ENCODE assay signal across 9 cellular contexts in genomic region chr11:69337211-69337721, GRCh38. TPM values are rescaled to one million over a fixed set of nuclear protein-coding genes. Genes with fewer than 3 reads are reported as not detected.
A peak's percentile ranks its signal among the peaks of the same experiment; 100 is the strongest.
DNase-seq lines count a peak whose midpoint lies in the region; ATAC-seq lines count a peak whose summit lies in the region.
"Had no signal": no experiment of that assay in that cellular context is flagged by ENCODE, and none has a peak within 500 bp of the region (broad histone marks: within the 10 kb centered on the region; RNA-seq: fewer than 3 reads in every experiment).

No MANE protein-coding gene starts in this region.

- H3K9me3 ChIP-seq in right cardiac atrium (ENCODE audit: control insufficient read depth, low read length) = no peaks in the 10 kb centered on the region

- H3K4me1 ChIP-seq in right cardiac atrium (ENCODE audit: control insufficient read depth, insufficient read depth, low read length) = no peaks in the 10 kb centered on the region

- DNase-seq in LHCN-M2 (ENCODE audit: low read depth) (peak; percentile 29), renal cortical epithelial cell (ENCODE audit: low read depth) (peak; percentile 26), HuH-7 (ENCODE audit: low spot score) (no peak), right cardiac atrium (no peak)
- DNase-seq in activated naive CD4-positive, alpha-beta T cell treated with anti-CD3 and anti-CD28 coated beads, Interleukin-2, amount 50 U/mL, for 16 hours = peak; percentile 68

- no peak overlapping the region for H3K4me3 ChIP-seq in right cardiac atrium (ENCODE audit: low read length)

- no peaks in the 10 kb centered on the region for H3K27me3 ChIP-seq in right cardiac atrium (ENCODE audit: control insufficient read depth, insufficient read depth)

- no peak overlapping the region for H3K27ac ChIP-seq in right cardiac atrium (ENCODE audit: low read length)
- H3K27ac ChIP-seq: HL-60 had no signal

- intact Hi-C loops in right cardiac atrium (cut with DNase I) = no loop called here

- peak; percentile 72 for ATAC-seq in GM18511 (IDR thresholded peaks at IDR 0.05; ENCODE audit: unreplicated experiment)
- no peak for ATAC-seq in right cardiac atrium
- no peak for ATAC-seq in HG03039 (IDR thresholded peaks at IDR 0.05; ENCODE audit: unreplicated experiment)
- no peak for ATAC-seq in HG02588 (IDR thresholded peaks at IDR 0.05; ENCODE audit: unreplicated experiment)

- WGBS in right cardiac atrium = 60% methylated on average over 6 of the region's 6 CpGs

RNA-seq across cellular contexts. Expression of gene MYEOV, which starts 43.3 kb away (rescaled TPM):
- total RNA-seq in LHCN-M2 (2014; rRNA removed) (11.8 and 21.0 TPM in 2 replicates), renal cortical epithelial cell (0.25 and 13.5 TPM in 2 replicates), right cardiac atrium (under 1 TPM in 1 of 4 donors, not detected in 3; 0.11 TPM)
- polyA plus RNA-seq in LHCN-M2 (2012) = 36.9 TPM
- not detected for polyA plus RNA-seq in right cardiac atrium

Comparison
In these comparisons a context has a peak if more than half of its experiments do, and no peak if none do; other contexts are left out.
1. DNase-seq: peak in LHCN-M2 (single experiment), activated naive CD4-positive, alpha-beta T cell treated with anti-CD3 and anti-CD28 coated beads, Interleukin-2, amount 50 U/mL, for 16 hours (single experiment) and renal cortical epithelial cell (single experiment); none in HuH-7 (single experiment) and right cardiac atrium (0 of 3).